ENCODE assay signal across 23 cellular contexts in the genomic region with DNA sequence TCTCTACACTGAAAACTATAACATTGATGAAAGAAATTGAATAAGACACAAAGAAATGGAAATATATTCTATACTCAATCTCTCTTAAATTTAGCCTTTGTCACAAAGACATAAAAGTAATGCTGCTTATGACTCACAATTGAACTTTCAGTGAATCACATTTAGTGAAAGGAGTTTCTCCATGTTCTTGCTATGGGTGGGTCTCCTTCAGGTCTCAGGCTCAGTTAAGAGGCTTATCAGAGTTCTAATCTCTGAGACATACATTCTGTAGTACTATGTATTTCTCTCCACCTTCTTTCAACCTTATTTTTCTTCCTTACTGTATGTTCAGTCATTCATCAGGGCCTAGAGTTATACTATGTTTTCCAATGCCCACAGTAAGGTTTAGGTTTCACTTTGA.
"Had no signal": no experiment of that assay in that cellular context is flagged by ENCODE, and none has a peak within 500 bp of the region (broad histone marks: within the 10 kb centered on the region; RNA-seq: fewer than 3 reads in every experiment).

No MANE protein-coding gene starts in this region.

- H3K36me3 Mint-ChIP-seq: activated naive CD4-positive, alpha-beta T cell treated with anti-CD3 and anti-CD28 coated beads, Interleukin-2, amount 50 U/mL, for 24 hours; mesothelial cell of epicardium; naive thymus-derived CD8-positive, alpha-beta T cell; neural progenitor cell; stimulated activated naive B cell treated with anti-CD40 and anti-IgM and Interleukin-4, amounts not matched to agents 10 μg/mL and 1 μg/mL and 100 μg/mL, for 72 hours; type B pancreatic cell had no signal

- H3K4me2 ChIP-seq: neural progenitor cell, smooth muscle cell had no signal

- H3K9ac ChIP-seq: neural progenitor cell had no signal

- H3K27ac Mint-ChIP-seq: activated CD4-positive, alpha-beta T cell treated with anti-CD3 and anti-CD28 coated beads, Interleukin-2, amount 10 ng/mL, durations not matched to agents 7 days and 5 days; activated naive CD4-positive, alpha-beta T cell treated with anti-CD3 and anti-CD28 coated beads, Interleukin-2, amount 50 U/mL, for 24 hours; mesothelial cell of epicardium; naive thymus-derived CD8-positive, alpha-beta T cell; neural progenitor cell; stimulated activated naive B cell treated with anti-CD40 and anti-IgM and Interleukin-4, amounts not matched to agents 10 μg/mL and 1 μg/mL and 100 μg/mL, for 72 hours; T-helper 17 cell; type B pancreatic cell had no signal

- H3K4me1 ChIP-seq: colonic mucosa, heart right ventricle, neural progenitor cell, sigmoid colon, vagina had no signal

- H3K36me3 ChIP-seq: colonic mucosa, heart right ventricle, neural progenitor cell, sigmoid colon, thoracic aorta, vagina had no signal

- H3K27me3 ChIP-seq: colonic mucosa, dorsolateral prefrontal cortex, heart right ventricle, neural progenitor cell, sigmoid colon, vagina had no signal

- H3K9me3 ChIP-seq: colonic mucosa, sigmoid colon, thoracic aorta, vagina had no signal

- H3K9me3 Mint-ChIP-seq: activated CD4-positive, alpha-beta T cell treated with anti-CD3 and anti-CD28 coated beads, Interleukin-2, amount 10 ng/mL, durations not matched to agents 7 days and 5 days; activated naive CD4-positive, alpha-beta T cell treated with anti-CD3 and anti-CD28 coated beads, Interleukin-2, amount 50 U/mL, for 24 hours; neural progenitor cell; stimulated activated naive B cell treated with anti-CD40 and anti-IgM and Interleukin-4, amounts not matched to agents 10 μg/mL and 1 μg/mL and 100 μg/mL, for 72 hours; type B pancreatic cell had no signal

- H3K27ac ChIP-seq: colonic mucosa, dorsolateral prefrontal cortex, heart right ventricle, neural progenitor cell, sigmoid colon, thoracic aorta, vagina had no signal

- H3K4me1 Mint-ChIP-seq: activated CD4-positive, alpha-beta T cell treated with anti-CD3 and anti-CD28 coated beads, Interleukin-2, amount 10 ng/mL, durations not matched to agents 7 days and 5 days; activated naive CD4-positive, alpha-beta T cell treated with anti-CD3 and anti-CD28 coated beads, Interleukin-2, amount 50 U/mL, for 24 hours; mesothelial cell of epicardium; naive thymus-derived CD8-positive, alpha-beta T cell; neural progenitor cell; stimulated activated naive B cell treated with anti-CD40 and anti-IgM and Interleukin-4, amounts not matched to agents 10 μg/mL and 1 μg/mL and 100 μg/mL, for 72 hours; T-helper 17 cell had no signal

- H3K4me3 ChIP-seq: colonic mucosa, dorsolateral prefrontal cortex, heart right ventricle, lung, neural progenitor cell, sigmoid colon, smooth muscle cell, thoracic aorta, vagina had no signal

- H3K27me3 Mint-ChIP-seq: type B pancreatic cell had no signal

- H2AFZ ChIP-seq: neural progenitor cell had no signal

- ATAC-seq: heart right ventricle; left lobe of liver; naive thymus-derived CD8-positive, alpha-beta T cell; stimulated activated naive B cell treated with anti-CD40 and anti-IgM and Interleukin-4, amounts not matched to agents 10 μg/mL and 1 μg/mL and 100 μg/mL, for 72 hours; T-helper 17 cell had no signal

- H3K4me3 Mint-ChIP-seq: activated CD4-positive, alpha-beta T cell treated with anti-CD3 and anti-CD28 coated beads, Interleukin-2, amount 10 ng/mL, durations not matched to agents 7 days and 5 days; activated naive CD4-positive, alpha-beta T cell treated with anti-CD3 and anti-CD28 coated beads, Interleukin-2, amount 50 U/mL, for 24 hours; mesothelial cell of epicardium; naive thymus-derived CD8-positive, alpha-beta T cell; neural progenitor cell; stimulated activated naive B cell treated with anti-CD40 and anti-IgM and Interleukin-4, amounts not matched to agents 10 μg/mL and 1 μg/mL and 100 μg/mL, for 72 hours; T-helper 17 cell; type B pancreatic cell had no signal

- DNase-seq: activated CD4-positive, alpha-beta T cell treated with anti-CD3 and anti-CD28 coated beads, Interleukin-2, amount 10 ng/mL, durations not matched to agents 7 days and 5 days; activated CD4-positive, CD25-positive, alpha-beta regulatory T cell; activated CD8-positive, alpha-beta memory T cell treated with anti-CD3 and anti-CD28 coated beads, Interleukin-2, amount 50 U/mL, for 4 hours; activated gamma-delta T cell; colonic mucosa; dorsolateral prefrontal cortex; heart right ventricle; naive thymus-derived CD8-positive, alpha-beta T cell; posterior cingulate gyrus; sigmoid colon; stimulated activated CD4-positive, alpha-beta T cell treated with anti-CD3 and anti-CD28 coated beads, Interleukin-15, amount 100 ng/mL, for 24 hours; stimulated activated naive B cell treated with anti-CD40 and anti-IgM and Interleukin-4, amounts not matched to agents 10 μg/mL and 1 μg/mL and 100 μg/mL, for 72 hours; SW 1271; T-helper 17 cell had no signal
